12 cellular contexts compared by ENCODE assay signal in genomic region chr10:125151170-125151823, GRCh38. TPM values are rescaled to one million over a fixed set of nuclear protein-coding genes. Genes with fewer than 3 reads are reported as not detected.
A peak's percentile ranks its signal among the peaks of the same experiment; 100 is the strongest.
DNase-seq lines count a peak whose midpoint lies in the region; FAIRE-seq and TF ChIP-seq lines count a peak whose summit lies in the region.
"Had no signal": no experiment of that assay in that cellular context is flagged by ENCODE, and none has a peak within 500 bp of the region (broad histone marks: within the 10 kb centered on the region; RNA-seq: fewer than 3 reads in every experiment).

No MANE protein-coding gene starts in this region.

- H3K4me3 Mint-ChIP-seq in endodermal cell, result peak overlapping the region; percentile 54
- H3K4me3 Mint-ChIP-seq: CD4-positive, alpha-beta memory T cell had no signal

- no peak for FAIRE-seq in H54 (lab: Jason Lieb, UNC)

- H3K36me3 Mint-ChIP-seq in endodermal cell (ENCODE audit: low read depth), result peaks cover 17% of the 10 kb centered on the region
- H3K36me3 Mint-ChIP-seq: CD4-positive, alpha-beta memory T cell had no signal

- H3K27me3 ChIP-seq in HUES6 (ENCODE audit: control insufficient read depth, insufficient read depth, low read length), result no peaks in the 10 kb centered on the region
- H3K27me3 ChIP-seq in endodermal cell (ENCODE audit: control insufficient read depth, insufficient read depth, low read length, poor library complexity, severe bottlenecking), result no peaks in the 10 kb centered on the region
- H3K27me3 ChIP-seq in muscle layer of duodenum (ENCODE audit: low read depth, low read length), result no peaks in the 10 kb centered on the region
- no peaks in the 10 kb centered on the region for H3K27me3 ChIP-seq in stomach smooth muscle (ENCODE audit: control insufficient read depth in 1 of 2, insufficient read depth in 2 of 2, low read length in 2 of 2)

- H3K36me3 ChIP-seq in HUES6 (ENCODE audit: control insufficient read depth, insufficient read depth, low read length) (peaks cover 30% of the 10 kb centered on the region), endodermal cell (ENCODE audit: control insufficient read depth, insufficient read depth, low read length) (peaks cover 7% of the 10 kb centered on the region), muscle layer of duodenum (ENCODE audit: control insufficient read depth in 1 of 2, insufficient read depth in 2 of 2, low read length in 2 of 2) (peaks cover 0 to 3% of the 10 kb centered on the region in 2 donors), stomach smooth muscle (ENCODE audit: control insufficient read depth in 2 of 2, insufficient read depth in 2 of 2, low read length in 2 of 2) (peaks cover 0 to 7% of the 10 kb centered on the region in 2 donors)

- WGBS in endodermal cell (ENCODE audit: insufficient coverage in 1 of 2, insufficient read length in 1 of 2), 2 experiments, result 59 to 85% methylated on average over 27 to 47 of the region's 47 CpGs

- H3K9ac ChIP-seq in HUES6 (ENCODE audit: low read length) (peak overlapping the region; percentile 77), endodermal cell (ENCODE audit: extremely low read depth, low read length, poor library complexity, severe bottlenecking) (no peak overlapping the region), stomach smooth muscle (ENCODE audit: low read length in 2 of 2) (no peak overlapping the region)

- no peaks in the 10 kb centered on the region for H3K27me3 Mint-ChIP-seq in endodermal cell (ENCODE audit: insufficient read depth)

- peak; percentile 66 for DNase-seq in endodermal cell
- DNase-seq in Ammon's horn (ENCODE audit: low spot score), result no peak
- no peak for DNase-seq in H54 (ENCODE audit: insufficient read length, low spot score)
- DNase-seq in DMS 273 (lab: John Stamatoyannopoulos, UW; ENCODE audit: unreplicated experiment), result no peak
- DNase-seq in GM19238 (ENCODE audit: insufficient read length, low spot score), result no peak
- DNase-seq: CD4-positive, alpha-beta memory T cell; effector memory CD4-positive, alpha-beta T cell; NCI-H446 treated with DMSO at 0.1 percent for 48 hours; T1000 had no signal

- H3K9me3 ChIP-seq in HUES6 (ENCODE audit: control insufficient read depth, insufficient read depth, low read depth, low read length) (no peaks in the 10 kb centered on the region), endodermal cell (ENCODE audit: control insufficient read depth, low read length) (no peaks in the 10 kb centered on the region), muscle layer of duodenum (ENCODE audit: control insufficient read depth in 1 of 2, low read length in 2 of 2) (no peaks in the 10 kb centered on the region), stomach smooth muscle (ENCODE audit: control insufficient read depth in 2 of 2, low read length in 2 of 2) (no peaks in the 10 kb centered on the region)

- H3K27ac ChIP-seq in HUES6 (ENCODE audit: low read depth, low read length), result peak overlapping the region; percentile 81
- no peak overlapping the region for H3K27ac ChIP-seq in endodermal cell (ENCODE audit: low read depth, low read length)
- H3K27ac ChIP-seq in muscle layer of duodenum (ENCODE audit: low read length), result peak overlapping the region; percentile 7
- H3K27ac ChIP-seq in stomach smooth muscle (ENCODE audit: low read length), result peak overlapping the region; percentile 42

- no peak for TF ChIP-seq CTCF in endodermal cell (conservative IDR thresholded peaks at IDR 0.05)

- H3K27ac Mint-ChIP-seq in endodermal cell, result peak overlapping the region; percentile 72
- H3K27ac Mint-ChIP-seq: CD4-positive, alpha-beta memory T cell had no signal

- H3K9me3 Mint-ChIP-seq in endodermal cell, result no peaks in the 10 kb centered on the region

- H3K4me3 ChIP-seq in HUES6 (ENCODE audit: low read depth, low read length) (peak overlapping the region; percentile 95), endodermal cell (ENCODE audit: low read length) (no peak overlapping the region), muscle layer of duodenum (ENCODE audit: low read depth in 1 of 2, low read length in 2 of 2) (no peak overlapping the region), stomach smooth muscle (ENCODE audit: low read length in 2 of 2) (no peak overlapping the region)

- no peak for TF ChIP-seq POLR2A in H54 (IDR thresholded peaks at IDR 0.05; ENCODE audit: low read depth, low read length)

- peaks cover 86% of the 10 kb centered on the region for H3K4me1 ChIP-seq in HUES6 (ENCODE audit: control insufficient read depth, insufficient read depth, low read length)
- peaks cover 17% of the 10 kb centered on the region for H3K4me1 ChIP-seq in endodermal cell (ENCODE audit: control insufficient read depth, insufficient read depth, low read length)
- peaks cover 59 to 78% of the 10 kb centered on the region in 2 donors for H3K4me1 ChIP-seq in muscle layer of duodenum (ENCODE audit: control insufficient read depth in 1 of 2, insufficient read depth in 2 of 2, low read length in 2 of 2)
- peaks cover 95% of the 10 kb centered on the region for H3K4me1 ChIP-seq in stomach smooth muscle (ENCODE audit: control insufficient read depth, insufficient read depth, low read length)

- H3K4me1 Mint-ChIP-seq in endodermal cell, result peaks cover 79% of the 10 kb centered on the region

RNA-seq across cellular contexts. Expression of gene CTBP2, which starts 9.1 kb away (rescaled TPM):
- total RNA-seq in endodermal cell, result 100 to 1,000 TPM in 1 of 2 donors, 10 to 100 TPM in 1; 75.3 to 109 TPM
- polyA plus RNA-seq in endodermal cell (2013, experiment 1 of 2), result 119 TPM
- polyA plus RNA-seq in endodermal cell (2013, experiment 2 of 2), result 108 TPM
